In genomic region chr17:50754521-50754920, GRCh38 we compare ENCODE assay signal across 27 cellular contexts. TPM values are rescaled to one million over a fixed set of nuclear protein-coding genes. Genes with fewer than 3 reads are reported as not detected.
DNase-seq lines count a peak whose midpoint lies in the region; ATAC-seq, FAIRE-seq and TF ChIP-seq lines count a peak whose summit lies in the region.
"Had no signal": no experiment of that assay in that cellular context is flagged by ENCODE, and none has a peak within 500 bp of the region (broad histone marks: within the 10 kb centered on the region; RNA-seq: fewer than 3 reads in every experiment).

No MANE protein-coding gene starts in this region.

- intact Hi-C loops in HepG2 (cut with micrococcal nuclease; ENCODE audit: unreplicated experiment): no loop called here
- intact Hi-C loops in right lobe of liver (cut with DNase I): no loop called here
- intact Hi-C loops in K562 (cut with micrococcal nuclease): no loop called here

- no peak for ATAC-seq in HepG2
- no peak for ATAC-seq in right lobe of liver
- ATAC-seq in T-helper 17 cell: no peak
- no peak for ATAC-seq in K562
- ATAC-seq in stimulated activated effector memory CD8-positive, alpha-beta T cell treated with anti-CD3 and anti-CD28 coated beads, Interleukin-12 subunit alpha, Interleukin-12 subunit beta, amount 100 ng/mL, for 72 hours: no peak
- no peak for ATAC-seq in HG03135 (IDR thresholded peaks at IDR 0.05; ENCODE audit: unreplicated experiment)
- ATAC-seq: Right ventricle myocardium inferior had no signal

- H4K20me1 ChIP-seq in HepG2 (ENCODE audit: insufficient read depth, low read length) (no peaks in the 10 kb centered on the region), K562 (replicated peaks; ENCODE audit: control insufficient read depth, insufficient read depth, low read length) (no peaks in the 10 kb centered on the region)

- H3K36me3 Mint-ChIP-seq in T-helper 17 cell (ENCODE audit: low read depth): peaks cover 6% of the 10 kb centered on the region
- peaks cover 70% of the 10 kb centered on the region for H3K36me3 Mint-ChIP-seq in stimulated activated effector memory CD8-positive, alpha-beta T cell treated with anti-CD3 and anti-CD28 coated beads, Interleukin-12 subunit alpha, Interleukin-12 subunit beta, amount 100 ng/mL, for 72 hours

- H3K9me3 Mint-ChIP-seq in stimulated activated effector memory CD8-positive, alpha-beta T cell treated with anti-CD3 and anti-CD28 coated beads, Interleukin-12 subunit alpha, Interleukin-12 subunit beta, amount 100 ng/mL, for 72 hours: no peaks in the 10 kb centered on the region
- H3K9me3 Mint-ChIP-seq: CD8-positive, alpha-beta memory T cell had no signal

- no peak for TF ChIP-seq POLR2A in HepG2 (IDR thresholded peaks at IDR 0.05; ENCODE audit: insufficient read depth in 1 of 2, low read depth in 2 of 2, low read length in 2 of 2)
- no peak for TF ChIP-seq POLR2A in right lobe of liver (IDR thresholded peaks at IDR 0.05)
- TF ChIP-seq POLR2A in K562 (conservative IDR thresholded peaks at IDR 0.05): peak; percentile 48

- TF ChIP-seq CTCF in HepG2 (CRISPR knock-in tag; IDR thresholded peaks at IDR 0.05): no peak
- TF ChIP-seq CTCF in right lobe of liver (IDR thresholded peaks at IDR 0.05): no peak
- TF ChIP-seq CTCF in K562 (IDR thresholded peaks at IDR 0.05 in 2 of 3, conservative IDR thresholded peaks at IDR 0.05 in 1 of 3; ENCODE audit: insufficient read depth in 2 of 3, low read depth in 1 of 3, low read length in 3 of 3): no peak

- H3K4me3 ChIP-seq in HepG2 (replicated peaks in 1 of 3; ENCODE audit: insufficient read depth in 1 of 3, low read depth in 2 of 3, low read length in 3 of 3) (no peak overlapping the region), right lobe of liver (no peak overlapping the region), K562 (no peak overlapping the region)
- H3K4me3 ChIP-seq: PC-9, SJCRH30 had no signal

- peaks cover 31% of the 10 kb centered on the region for H3K4me1 ChIP-seq in HepG2 (ENCODE audit: insufficient read depth, low read length)
- peaks cover 0 to 19% (median 4%) of the 10 kb centered on the region in 4 donors for H3K4me1 ChIP-seq in right lobe of liver
- H3K4me1 ChIP-seq in K562 (replicated peaks in 1 of 2; ENCODE audit: control insufficient read depth in 2 of 2, insufficient read depth in 2 of 2, low read length in 2 of 2): no peaks in the 10 kb centered on the region
- H3K4me1 ChIP-seq: SJCRH30 had no signal

- in situ Hi-C loops in HepG2 (cut with HindIII; ENCODE audit: extremely low pct_ligation_motif_present, low pct_unique_long_range_greater_than_20kb) (no loop called here), K562 (cut with MboI) (no loop called here)

- CTCF ChIA-PET in HepG2 (lab: Yijun Ruan, JAX; ENCODE audit: low intra/inter-chr PET ratio, low total read pairs) (no interaction called here), K562 (lab: Yijun Ruan, JAX; ENCODE audit: low intra/inter-chr PET ratio) (no interaction called here)

- no peak overlapping the region for H3K9ac ChIP-seq in HepG2 (ENCODE audit: insufficient read depth, low read depth, low read length)
- H3K9ac ChIP-seq in K562 (ENCODE audit: insufficient read depth in 1 of 2, low read depth in 2 of 2, low read length in 2 of 2): no peak overlapping the region

- H2AFZ ChIP-seq in HepG2 (ENCODE audit: low read length) (no peak overlapping the region), K562 (ENCODE audit: low read depth, low read length) (no peak overlapping the region)
- H2AFZ ChIP-seq: PC-9 had no signal

- no peaks in the 10 kb centered on the region for H3K9me1 ChIP-seq in K562 (ENCODE audit: control insufficient read depth, insufficient read depth, low read length)

- H3K4me3 Mint-ChIP-seq in T-helper 17 cell: peak overlapping the region; percentile 71
- H3K4me3 Mint-ChIP-seq in stimulated activated effector memory CD8-positive, alpha-beta T cell treated with anti-CD3 and anti-CD28 coated beads, Interleukin-12 subunit alpha, Interleukin-12 subunit beta, amount 100 ng/mL, for 72 hours: no peak overlapping the region
- H3K4me3 Mint-ChIP-seq: CD8-positive, alpha-beta memory T cell had no signal

- peaks cover 9% of the 10 kb centered on the region for H3K4me1 Mint-ChIP-seq in T-helper 17 cell
- peaks cover 6% of the 10 kb centered on the region for H3K4me1 Mint-ChIP-seq in stimulated activated effector memory CD8-positive, alpha-beta T cell treated with anti-CD3 and anti-CD28 coated beads, Interleukin-12 subunit alpha, Interleukin-12 subunit beta, amount 100 ng/mL, for 72 hours

- FAIRE-seq in HepG2 (lab: Jason Lieb, UNC) (no peak), K562 (lab: Jason Lieb, UNC) (no peak)
- FAIRE-seq: H54 had no signal

- H3K27me3 ChIP-seq in HepG2 (ENCODE audit: control insufficient read depth in 1 of 2, insufficient read depth in 2 of 2, low read length in 2 of 2) (no peaks in the 10 kb centered on the region), right lobe of liver (no peaks in the 10 kb centered on the region), K562 (ENCODE audit: control insufficient read depth in 2 of 2, insufficient read depth in 2 of 2, low read length in 2 of 2) (no peaks in the 10 kb centered on the region)
- H3K27me3 ChIP-seq: SJCRH30 had no signal

- no peaks in the 10 kb centered on the region for H3K27me3 Mint-ChIP-seq in T-helper 17 cell
- H3K27me3 Mint-ChIP-seq: CD8-positive, alpha-beta memory T cell had no signal

- POLR2A ChIA-PET in HepG2 (lab: Yijun Ruan, JAX): interaction anchor here (3.0 kb wide), 1 partner anchor 11 kb away, joined by 9 read pairs; no protein-coding TSS in a partner anchor
- POLR2A ChIA-PET in K562 (lab: Yijun Ruan, JAX): interaction anchor here (0.6 to 1.6 kb wide), 2 partner anchors 9 to 15 kb away, joined by 3 to 7 read pairs; no protein-coding TSS in a partner anchor

- TF ChIP-seq RAD21 in HepG2 (CRISPR knock-in tag; IDR thresholded peaks at IDR 0.05) (no peak), K562 (CRISPR knock-in tag; conservative IDR thresholded peaks at IDR 0.05 in 1 of 2, IDR thresholded peaks at IDR 0.05 in 1 of 2) (no peak)

- H3K27ac Mint-ChIP-seq in T-helper 17 cell: peak overlapping the region; percentile 51
- peak overlapping the region; percentile 23 for H3K27ac Mint-ChIP-seq in stimulated activated effector memory CD8-positive, alpha-beta T cell treated with anti-CD3 and anti-CD28 coated beads, Interleukin-12 subunit alpha, Interleukin-12 subunit beta, amount 100 ng/mL, for 72 hours

- H3K9me3 ChIP-seq in HepG2 (ENCODE audit: low read length) (no peaks in the 10 kb centered on the region), right lobe of liver (no peaks in the 10 kb centered on the region), T-helper 17 cell (ENCODE audit: control insufficient read depth, low read length, poor library complexity, severe bottlenecking) (no peaks in the 10 kb centered on the region), K562 (replicated peaks; ENCODE audit: control insufficient read depth, insufficient read depth, low read depth, low read length) (no peaks in the 10 kb centered on the region)
- H3K9me3 ChIP-seq: SJCRH30 had no signal

- H3K4me2 ChIP-seq in HepG2 (ENCODE audit: low read depth, low read length) (no peak overlapping the region), K562 (ENCODE audit: insufficient read depth, low read length) (no peak overlapping the region)
- H3K4me2 ChIP-seq: PC-9 had no signal

- DNase-seq in HepG2 (ENCODE audit: low spot score) (no peak), right lobe of liver (no peak), T-helper 17 cell (no peak), K562 (ENCODE audit: extremely low read depth in 1 of 4, low spot score in 3 of 4) (no peak), D341Med (ENCODE audit: low spot score) (no peak)
- no peak for DNase-seq in stimulated activated effector memory CD8-positive, alpha-beta T cell treated with anti-CD3 and anti-CD28 coated beads, Interleukin-12 subunit alpha, Interleukin-12 subunit beta, amount 100 ng/mL, for 72 hours (ENCODE audit: low spot score in 2 of 2)
- no peak for DNase-seq in stimulated activated naive CD4-positive, alpha-beta T cell (lab: John Stamatoyannopoulos, UW)
- DNase-seq: C1 segment of cervical spinal cord; CD8-positive, alpha-beta memory T cell; DND-41; Kasumi-1; NCI-H1105 treated with DMSO at 0.1 percent for 48 hours; NCI-H146; NCI-H1930; NCI-H2107; NCI-H446; NCI-H524 treated with DMSO at 0.1 percent for 48 hours; NCI-H774; NK-92 treated with Interleukin-12 subunit alpha and Interleukin-12 subunit beta, amount 100 ng/mL, for 24 hours; PC-9; SJCRH30 had no signal

- peaks cover 13 to 33% of the 10 kb centered on the region in 2 experiments for H3K36me3 ChIP-seq in HepG2 (replicated peaks in 1 of 2; ENCODE audit: control insufficient read depth in 1 of 2, insufficient read depth in 2 of 2, low read length in 2 of 2)
- peaks cover 5 to 57% (median 28%) of the 10 kb centered on the region in 4 donors for H3K36me3 ChIP-seq in right lobe of liver
- peaks cover 60% of the 10 kb centered on the region for H3K36me3 ChIP-seq in K562 (ENCODE audit: control insufficient read depth, insufficient read depth, low read length)

- no TSS peak for BruUV-seq in HepG2 (replicated peaks; lab: Mats Ljungman, UMichigan)
- BruUV-seq in K562 (replicated peaks; lab: Mats Ljungman, UMichigan): no TSS peak

- TF ChIP-seq EP300 in HepG2 (IDR thresholded peaks at IDR 0.05; ENCODE audit: low read depth in 2 of 2, low read length in 2 of 2) (no peak), HepG2 (CRISPR knock-in tag; IDR thresholded peaks at IDR 0.05; ENCODE audit: borderline replicate concordance) (no peak), K562 (IDR thresholded peaks at IDR 0.05; ENCODE audit: low read length) (no peak)

- no peaks in the 10 kb centered on the region for H3K79me2 ChIP-seq in HepG2 (ENCODE audit: insufficient read depth, low read length)
- no peaks in the 10 kb centered on the region for H3K79me2 ChIP-seq in K562 (ENCODE audit: control insufficient read depth, insufficient read depth, low read length)

- 53% methylated on average over 2 of the region's 2 CpGs for WGBS in HepG2 (ENCODE audit: low lambda C conversion rate)
- WGBS in right lobe of liver (ENCODE audit: insufficient coverage, low coverage, low lambda C conversion rate, missing lambda C conversion rate): 54% methylated on average over 2 of the region's 2 CpGs
- WGBS in K562 (ENCODE audit: insufficient coverage, low coverage, missing lambda C conversion rate): 25% methylated on average over 2 of the region's 2 CpGs

- H3K27ac ChIP-seq in HepG2 (ENCODE audit: extremely low read length, insufficient read depth, low read length) (no peak overlapping the region), right lobe of liver (no peak overlapping the region), K562 (ENCODE audit: extremely low read depth, low read depth, low read length) (no peak overlapping the region)
- H3K27ac ChIP-seq: PC-9, SJCRH30 had no signal

RNA-seq across cellular contexts. Expression of gene ANKRD40CL, which starts 12.8 kb away (rescaled TPM):
- total RNA-seq in HepG2 (2016; rRNA removed; fragmentation: Illumina TruSeq; extraction: Trizol) (0.11 TPM in 1 of 2 replicates, not detected in the other), right lobe of liver (under 1 TPM in 1 of 6 experiments, not detected in 5; 0.29 TPM), T-helper 17 cell (not detected), K562 (2014; rRNA removed) (not detected in 2 replicates), K562 (2014; rRNA removed; fragmentation: Illumina TruSeq; extraction: Trizol) (not detected in 2 replicates), K562 (2015; rRNA removed; fragmentation: Illumina TruSeq; extraction: Trizol) (not detected in 2 replicates), K562 (2021) (not detected in 2 replicates)
- total RNA-seq in HepG2 (2016; cell fraction: cytosol; rRNA removed; fragmentation: Illumina TruSeq; extraction: Trizol; ENCODE audit: low read depth): 0.35 TPM in 1 of 2 replicates, not detected in the other
- total RNA-seq in HepG2 (2016; cell fraction: insoluble cytoplasmic fraction; rRNA removed; fragmentation: Illumina TruSeq; extraction: Trizol): not detected in 2 replicates
- total RNA-seq in HepG2 (2016; cell fraction: membrane; rRNA removed; fragmentation: Illumina TruSeq; extraction: Trizol): 0.52 TPM in 1 of 2 replicates, not detected in the other
- total RNA-seq in HepG2 (2016; cell fraction: nucleus; rRNA removed; fragmentation: Illumina TruSeq; extraction: Trizol): not detected in 2 replicates
- polyA plus RNA-seq in HepG2 (2011; rRNA removed) (0.03 and 0.09 TPM in 2 replicates), K562 (2011; rRNA removed) (not detected in 2 replicates), K562 (2014; fragmentation: Illumina TruSeq; extraction: Trizol) (not detected in 2 replicates), K562 (2014; fragmentation: Nextera tagmentation; extraction: Ambion mirVana) (not detected), K562 (2014; rRNA removed) (not detected in 2 replicates)
- 0.05 TPM in 1 of 2 replicates, not detected in the other for polyA plus RNA-seq in HepG2 (2011; cell fraction: cytosol; rRNA removed)
- 0.03 TPM in 1 of 2 replicates, not detected in the other for polyA plus RNA-seq in HepG2 (2011; cell fraction: nucleus; rRNA removed)
- 0.27 and 0.63 TPM in 2 replicates for polyA plus RNA-seq in HepG2 (2012)
- not detected in 2 replicates for polyA plus RNA-seq in HepG2 (2016; cell fraction: cytosol; fragmentation: Illumina TruSeq; extraction: Trizol; ENCODE audit: low read depth)
- polyA plus RNA-seq in HepG2 (2016; cell fraction: insoluble cytoplasmic fraction; fragmentation: Illumina TruSeq; extraction: Trizol; ENCODE audit: low read depth): not detected in 2 replicates
- polyA plus RNA-seq in HepG2 (2016; cell fraction: membrane; fragmentation: Illumina TruSeq; extraction: Trizol; ENCODE audit: low read depth): 0.27 TPM in 1 of 2 replicates, not detected in the other
- not detected in 2 replicates for polyA plus RNA-seq in HepG2 (2016; cell fraction: nucleus; fragmentation: Illumina TruSeq; extraction: Trizol; ENCODE audit: insufficient read depth, low read depth)
- not detected in 2 replicates for polyA minus RNA-seq in HepG2 (2011; rRNA and poly(A)+ RNA removed; ENCODE audit: low replicate concordance)
- not detected in 2 replicates for polyA minus RNA-seq in HepG2 (2011; cell fraction: cytosol; rRNA and poly(A)+ RNA removed)
- 0.26 TPM in 1 of 2 replicates, not detected in the other for polyA minus RNA-seq in HepG2 (2011; cell fraction: nucleus; rRNA and poly(A)+ RNA removed)
- not detected in 2 replicates for total RNA-seq in K562 (2011; cell fraction: chromatin; rRNA removed; ENCODE audit: low replicate concordance)
- total RNA-seq in K562 (2011; cell fraction: nucleolus; rRNA removed): not detected in 2 replicates
- total RNA-seq in K562 (2011; cell fraction: nucleoplasm; rRNA removed): not detected in 2 replicates
- not detected in 2 replicates for polyA plus RNA-seq in K562 (2011; cell fraction: cytosol; rRNA removed)
- not detected in 2 replicates for polyA plus RNA-seq in K562 (2011; cell fraction: nucleus; rRNA removed)
- not detected in 2 replicates for polyA plus RNA-seq in K562 (2012)
- not detected in 2 replicates for polyA minus RNA-seq in K562 (2011; rRNA and poly(A)+ RNA removed)
- polyA minus RNA-seq in K562 (2011; cell fraction: cytosol; rRNA and poly(A)+ RNA removed): not detected in 2 replicates
- not detected in 2 replicates for polyA minus RNA-seq in K562 (2011; cell fraction: nucleus; rRNA and poly(A)+ RNA removed)
- total RNA-seq: A673; CD8-positive, alpha-beta memory T cell; M059J; PC-9; Right ventricle myocardium inferior; RPMI7951; SJCRH30 had no signal
- polyA plus RNA-seq: CD8-positive, alpha-beta memory T cell had no signal

RNA-seq across cellular contexts. Expression of gene LUC7L3, which starts 35.1 kb away (rescaled TPM):
- total RNA-seq in HepG2 (2016; rRNA removed; fragmentation: Illumina TruSeq; extraction: Trizol) (60.2 and 108 TPM in 2 replicates), right lobe of liver (10 to 100 TPM; 15.4 to 50.5 (median 31.0) TPM), T-helper 17 cell (100 to 1,000 TPM; 129 to 155 TPM), K562 (2014; rRNA removed) (86.0 and 109 TPM in 2 replicates), K562 (2014; rRNA removed; fragmentation: Illumina TruSeq; extraction: Trizol) (108 and 126 TPM in 2 replicates), K562 (2015; rRNA removed; fragmentation: Illumina TruSeq; extraction: Trizol) (116 and 127 TPM in 2 replicates), K562 (2021) (120 and 134 TPM in 2 replicates)
- total RNA-seq in HepG2 (2016; cell fraction: cytosol; rRNA removed; fragmentation: Illumina TruSeq; extraction: Trizol; ENCODE audit: low read depth): 18.8 and 26.1 TPM in 2 replicates
- 62.5 and 109 TPM in 2 replicates for total RNA-seq in HepG2 (2016; cell fraction: insoluble cytoplasmic fraction; rRNA removed; fragmentation: Illumina TruSeq; extraction: Trizol)
- total RNA-seq in HepG2 (2016; cell fraction: membrane; rRNA removed; fragmentation: Illumina TruSeq; extraction: Trizol): 14.5 and 18.9 TPM in 2 replicates
- 195 TPM in 2 replicates for total RNA-seq in HepG2 (2016; cell fraction: nucleus; rRNA removed; fragmentation: Illumina TruSeq; extraction: Trizol)
- polyA plus RNA-seq in HepG2 (2011; rRNA removed) (95.9 and 120 TPM in 2 replicates), K562 (2011; rRNA removed) (171 and 189 TPM in 2 replicates), K562 (2014; fragmentation: Illumina TruSeq; extraction: Trizol) (176 and 206 TPM in 2 replicates), K562 (2014; fragmentation: Nextera tagmentation; extraction: Ambion mirVana) (10 to 100 TPM; 80.8 to 97.7 TPM), K562 (2014; rRNA removed) (207 and 284 TPM in 2 replicates)
- polyA plus RNA-seq in HepG2 (2011; cell fraction: cytosol; rRNA removed): 30.0 and 34.7 TPM in 2 replicates
- 415 and 478 TPM in 2 replicates for polyA plus RNA-seq in HepG2 (2011; cell fraction: nucleus; rRNA removed)
- polyA plus RNA-seq in HepG2 (2012): 194 and 235 TPM in 2 replicates
- 7.1 and 8.6 TPM in 2 replicates for polyA plus RNA-seq in HepG2 (2016; cell fraction: cytosol; fragmentation: Illumina TruSeq; extraction: Trizol; ENCODE audit: low read depth)
- 136 and 147 TPM in 2 replicates for polyA plus RNA-seq in HepG2 (2016; cell fraction: insoluble cytoplasmic fraction; fragmentation: Illumina TruSeq; extraction: Trizol; ENCODE audit: low read depth)
- polyA plus RNA-seq in HepG2 (2016; cell fraction: membrane; fragmentation: Illumina TruSeq; extraction: Trizol; ENCODE audit: low read depth): 13.0 and 18.1 TPM in 2 replicates
- polyA plus RNA-seq in HepG2 (2016; cell fraction: nucleus; fragmentation: Illumina TruSeq; extraction: Trizol; ENCODE audit: insufficient read depth, low read depth): 530 TPM in 2 replicates
- polyA minus RNA-seq in HepG2 (2011; rRNA and poly(A)+ RNA removed; ENCODE audit: low replicate concordance): 33.0 and 52.4 TPM in 2 replicates
- 14.1 and 14.4 TPM in 2 replicates for polyA minus RNA-seq in HepG2 (2011; cell fraction: cytosol; rRNA and poly(A)+ RNA removed)
- 321 and 363 TPM in 2 replicates for polyA minus RNA-seq in HepG2 (2011; cell fraction: nucleus; rRNA and poly(A)+ RNA removed)
- total RNA-seq in K562 (2011; cell fraction: chromatin; rRNA removed; ENCODE audit: low replicate concordance): 92.6 and 423 TPM in 2 replicates
- total RNA-seq in K562 (2011; cell fraction: nucleolus; rRNA removed): 72.9 and 85.9 TPM in 2 replicates
- total RNA-seq in K562 (2011; cell fraction: nucleoplasm; rRNA removed): 129 and 178 TPM in 2 replicates
- polyA plus RNA-seq in K562 (2011; cell fraction: cytosol; rRNA removed): 61.7 and 71.2 TPM in 2 replicates
- 529 and 662 TPM in 2 replicates for polyA plus RNA-seq in K562 (2011; cell fraction: nucleus; rRNA removed)
- polyA plus RNA-seq in K562 (2012): 127 TPM in 2 replicates
- 41.1 and 55.4 TPM in 2 replicates for polyA minus RNA-seq in K562 (2011; rRNA and poly(A)+ RNA removed)
- 18.6 and 19.8 TPM in 2 replicates for polyA minus RNA-seq in K562 (2011; cell fraction: cytosol; rRNA and poly(A)+ RNA removed)
- polyA minus RNA-seq in K562 (2011; cell fraction: nucleus; rRNA and poly(A)+ RNA removed): 160 and 256 TPM in 2 replicates

RNA-seq across cellular contexts. Expression of gene ANKRD40, which starts 46.8 kb away (rescaled TPM):
- total RNA-seq in HepG2 (2016; rRNA removed; fragmentation: Illumina TruSeq; extraction: Trizol): 46.4 and 52.4 TPM in 2 replicates
- total RNA-seq in HepG2 (2016; cell fraction: cytosol; rRNA removed; fragmentation: Illumina TruSeq; extraction: Trizol; ENCODE audit: low read depth): 14.8 and 17.0 TPM in 2 replicates
- total RNA-seq in HepG2 (2016; cell fraction: insoluble cytoplasmic fraction; rRNA removed; fragmentation: Illumina TruSeq; extraction: Trizol): 43.9 and 45.1 TPM in 2 replicates
- 53.6 and 57.7 TPM in 2 replicates for total RNA-seq in HepG2 (2016; cell fraction: membrane; rRNA removed; fragmentation: Illumina TruSeq; extraction: Trizol)
- total RNA-seq in HepG2 (2016; cell fraction: nucleus; rRNA removed; fragmentation: Illumina TruSeq; extraction: Trizol): 27.7 and 32.1 TPM in 2 replicates
- 30.2 and 35.0 TPM in 2 replicates for polyA plus RNA-seq in HepG2 (2011; rRNA removed)
- polyA plus RNA-seq in HepG2 (2011; cell fraction: cytosol; rRNA removed): 20.9 and 27.5 TPM in 2 replicates
- polyA plus RNA-seq in HepG2 (2011; cell fraction: nucleus; rRNA removed): 14.0 and 17.7 TPM in 2 replicates
- 25.7 and 26.1 TPM in 2 replicates for polyA plus RNA-seq in HepG2 (2012)
- polyA plus RNA-seq in HepG2 (2016; cell fraction: cytosol; fragmentation: Illumina TruSeq; extraction: Trizol; ENCODE audit: low read depth): 12.7 TPM in 2 replicates
- 37.2 and 46.0 TPM in 2 replicates for polyA plus RNA-seq in HepG2 (2016; cell fraction: insoluble cytoplasmic fraction; fragmentation: Illumina TruSeq; extraction: Trizol; ENCODE audit: low read depth)
- polyA plus RNA-seq in HepG2 (2016; cell fraction: membrane; fragmentation: Illumina TruSeq; extraction: Trizol; ENCODE audit: low read depth): 34.9 and 37.7 TPM in 2 replicates
- polyA plus RNA-seq in HepG2 (2016; cell fraction: nucleus; fragmentation: Illumina TruSeq; extraction: Trizol; ENCODE audit: insufficient read depth, low read depth): 52.0 and 58.7 TPM in 2 replicates
- 22.7 and 24.6 TPM in 2 replicates for polyA minus RNA-seq in HepG2 (2011; rRNA and poly(A)+ RNA removed; ENCODE audit: low replicate concordance)
- polyA minus RNA-seq in HepG2 (2011; cell fraction: cytosol; rRNA and poly(A)+ RNA removed): 31.7 and 31.9 TPM in 2 replicates
- 21.2 and 23.9 TPM in 2 replicates for polyA minus RNA-seq in HepG2 (2011; cell fraction: nucleus; rRNA and poly(A)+ RNA removed)
- 10 to 100 TPM; 13.9 to 17.4 (median 15.1) TPM for total RNA-seq in right lobe of liver
- 10 to 100 TPM; 24.3 to 25.6 TPM for total RNA-seq in T-helper 17 cell
- 24.0 and 50.0 TPM in 2 replicates for total RNA-seq in K562 (2011; cell fraction: chromatin; rRNA removed; ENCODE audit: low replicate concordance)
- 13.9 and 14.3 TPM in 2 replicates for total RNA-seq in K562 (2011; cell fraction: nucleolus; rRNA removed)
- total RNA-seq in K562 (2011; cell fraction: nucleoplasm; rRNA removed): 27.6 and 36.9 TPM in 2 replicates
- 16.6 and 17.8 TPM in 2 replicates for total RNA-seq in K562 (2014; rRNA removed)
- 28.1 and 30.5 TPM in 2 replicates for total RNA-seq in K562 (2014; rRNA removed; fragmentation: Illumina TruSeq; extraction: Trizol)
- 26.8 and 27.7 TPM in 2 replicates for total RNA-seq in K562 (2015; rRNA removed; fragmentation: Illumina TruSeq; extraction: Trizol)
- 26.1 and 28.3 TPM in 2 replicates for total RNA-seq in K562 (2021)
- polyA plus RNA-seq in K562 (2011; rRNA removed): 23.6 and 28.4 TPM in 2 replicates
- 13.4 and 17.8 TPM in 2 replicates for polyA plus RNA-seq in K562 (2011; cell fraction: cytosol; rRNA removed)
- 10.6 and 11.2 TPM in 2 replicates for polyA plus RNA-seq in K562 (2011; cell fraction: nucleus; rRNA removed)
- 12.6 and 15.6 TPM in 2 replicates for polyA plus RNA-seq in K562 (2012)
- 26.1 and 28.9 TPM in 2 replicates for polyA plus RNA-seq in K562 (2014; fragmentation: Illumina TruSeq; extraction: Trizol)
- polyA plus RNA-seq in K562 (2014; fragmentation: Nextera tagmentation; extraction: Ambion mirVana): 1 to 10 TPM; 9.0 to 9.9 TPM
- polyA plus RNA-seq in K562 (2014; rRNA removed): 17.5 and 19.4 TPM in 2 replicates
- 32.0 and 35.6 TPM in 2 replicates for polyA minus RNA-seq in K562 (2011; rRNA and poly(A)+ RNA removed)
- polyA minus RNA-seq in K562 (2011; cell fraction: cytosol; rRNA and poly(A)+ RNA removed): 15.3 and 15.5 TPM in 2 replicates
- 8.6 and 9.3 TPM in 2 replicates for polyA minus RNA-seq in K562 (2011; cell fraction: nucleus; rRNA and poly(A)+ RNA removed)

Comparison
In these comparisons a context has a peak if more than half of its experiments do, and no peak if none do; other contexts are left out.
1. Of the 241 proteins assayed by ChIP-seq in both HepG2 and K562: peak only in HepG2: POLR2AphosphoS2 and RBM22; only in K562: POLR2A; in both: none; in neither: 238.